11 cellular contexts compared by ENCODE assay signal in the genomic region with DNA sequence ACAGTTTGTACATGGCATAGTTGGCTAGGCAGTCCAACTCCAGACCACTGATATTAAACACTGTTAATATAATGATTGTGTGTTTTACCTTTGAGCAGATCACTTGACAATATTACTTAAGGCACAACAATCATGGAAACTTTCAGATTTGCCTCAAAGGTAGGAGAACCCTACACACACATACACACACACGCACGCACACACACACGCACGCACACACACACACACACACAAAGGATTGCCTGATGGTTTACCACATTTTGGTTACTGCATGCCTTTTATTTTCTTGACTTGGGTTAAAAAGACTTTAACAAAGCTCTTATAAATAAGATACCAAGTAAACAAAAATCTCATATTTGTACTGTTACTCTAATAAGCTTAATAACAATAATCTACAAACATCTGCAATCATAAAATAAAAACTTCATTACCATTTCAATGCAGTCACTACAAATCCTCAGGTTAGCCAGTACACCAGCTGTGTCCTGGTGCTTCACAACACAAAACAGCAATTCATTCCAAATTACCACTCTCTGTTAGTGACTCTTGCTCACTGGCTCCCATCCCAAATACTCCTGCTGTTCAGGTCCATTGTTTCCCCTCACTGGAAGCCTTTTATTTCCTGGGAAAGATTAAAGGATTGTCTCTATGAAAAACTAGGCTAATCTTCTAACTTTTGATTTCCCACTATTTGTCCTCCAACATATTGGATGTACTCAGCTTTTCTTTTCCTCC.
A peak's percentile ranks its signal among the peaks of the same experiment; 100 is the strongest.
DNase-seq lines count a peak whose midpoint lies in the region; ATAC-seq, FAIRE-seq and TF ChIP-seq lines count a peak whose summit lies in the region.
"Had no signal": no experiment of that assay in that cellular context is flagged by ENCODE, and none has a peak within 500 bp of the region (broad histone marks: within the 10 kb centered on the region; RNA-seq: fewer than 3 reads in every experiment).

No MANE protein-coding gene starts in this region.

- no peak overlapping the region; the same call in 1 of the 2 replicates for H3K9ac ChIP-seq in HUES64 (ENCODE audit: low read depth, low read length)
- H3K9ac ChIP-seq in endothelial cell of umbilical vein (replicated peaks; ENCODE audit: extremely low read depth, insufficient read depth, low read length), result no peak overlapping the region

- no peak for TF ChIP-seq CTCF in endothelial cell of umbilical vein (IDR thresholded peaks at IDR 0.05; ENCODE audit: extremely low read depth in 1 of 2, insufficient read depth in 1 of 2, low read depth in 1 of 2, low read length in 2 of 2)
- TF ChIP-seq CTCF in HFFc6 (IDR thresholded peaks at IDR 0.05), result no peak

- no peaks in the 10 kb centered on the region for H3K9me3 Mint-ChIP-seq in stimulated activated memory B cell treated with anti-CD40 and anti-IgM and Interleukin-4, amounts not matched to agents 10 μg/mL and 1 μg/mL and 100 μg/mL, for 72 hours
- H3K9me3 Mint-ChIP-seq in HFFc6, result no peaks in the 10 kb centered on the region

- H3K4me3 Mint-ChIP-seq in stimulated activated memory B cell treated with anti-CD40 and anti-IgM and Interleukin-4, amounts not matched to agents 10 μg/mL and 1 μg/mL and 100 μg/mL, for 72 hours, result no peak overlapping the region
- no peak overlapping the region for H3K4me3 Mint-ChIP-seq in HFFc6
- H3K4me3 Mint-ChIP-seq: activated naive CD8-positive, alpha-beta T cell treated with anti-CD3 and anti-CD28 coated beads for 36 hours had no signal

- 57% methylated on average over 4 of the region's 4 CpGs for WGBS in HUES64

- no TSS peak for BruUV-seq in endothelial cell of umbilical vein (replicated peaks; lab: Mats Ljungman, UMichigan)

- no peak for ATAC-seq in stimulated activated memory B cell treated with anti-CD40 and anti-IgM and Interleukin-4, amounts not matched to agents 10 μg/mL and 1 μg/mL and 100 μg/mL, for 72 hours

- H3K36me3 Mint-ChIP-seq in stimulated activated memory B cell treated with anti-CD40 and anti-IgM and Interleukin-4, amounts not matched to agents 10 μg/mL and 1 μg/mL and 100 μg/mL, for 72 hours, result no peaks in the 10 kb centered on the region
- H3K36me3 Mint-ChIP-seq in HFFc6 (ENCODE audit: low read depth), result no peaks in the 10 kb centered on the region

- no peaks in the 10 kb centered on the region for H4K20me1 ChIP-seq in endothelial cell of umbilical vein (replicated peaks; ENCODE audit: control insufficient read depth, extremely low read depth, insufficient read depth, low read length)

- POLR2A ChIA-PET in endothelial cell of umbilical vein (lab: Charles Lee), result no interaction called here

- H3K4me1 Mint-ChIP-seq in stimulated activated memory B cell treated with anti-CD40 and anti-IgM and Interleukin-4, amounts not matched to agents 10 μg/mL and 1 μg/mL and 100 μg/mL, for 72 hours, result peaks cover 40% of the 10 kb centered on the region
- peaks cover 10% of the 10 kb centered on the region for H3K4me1 Mint-ChIP-seq in HFFc6 (ENCODE audit: low read depth)

- no peaks in the 10 kb centered on the region for H3K9me1 ChIP-seq in endothelial cell of umbilical vein (replicated peaks; ENCODE audit: control insufficient read depth, extremely low read depth, insufficient read depth, low read length)

- no peaks in the 10 kb centered on the region for H3K27me3 Mint-ChIP-seq in stimulated activated memory B cell treated with anti-CD40 and anti-IgM and Interleukin-4, amounts not matched to agents 10 μg/mL and 1 μg/mL and 100 μg/mL, for 72 hours
- no peaks in the 10 kb centered on the region for H3K27me3 Mint-ChIP-seq in HFFc6 (ENCODE audit: insufficient read depth)
- H3K27me3 Mint-ChIP-seq: activated naive CD8-positive, alpha-beta T cell treated with anti-CD3 and anti-CD28 coated beads for 36 hours had no signal

- intact Hi-C loops in endothelial cell of umbilical vein (cut with micrococcal nuclease), result no loop called here

- dilution Hi-C loops in endothelial cell of umbilical vein (cut with MboI; ENCODE audit: extremely low pct_ligation_motif_present, low sequenced_read_pairs), result no loop called here

- TF ChIP-seq POLR2A in endothelial cell of umbilical vein (IDR thresholded peaks at IDR 0.05; ENCODE audit: low read depth, low read length), result no peak

- no peak overlapping the region for H2AFZ ChIP-seq in endothelial cell of umbilical vein (ENCODE audit: low read depth, low read length)

- no peaks in the 10 kb centered on the region for H3K36me3 ChIP-seq in HUES64 (ENCODE audit: insufficient read depth, low read length)
- no peaks in the 10 kb centered on the region for H3K36me3 ChIP-seq in endothelial cell of umbilical vein (ENCODE audit: control insufficient read depth in 2 of 2, extremely low read depth in 1 of 2, insufficient read depth in 2 of 2, low read length in 2 of 2)
- no peaks in the 10 kb centered on the region for H3K36me3 ChIP-seq in effector memory CD4-positive, alpha-beta T cell (ENCODE audit: control insufficient read depth, insufficient read depth, low read length)
- H3K36me3 ChIP-seq: thoracic aorta had no signal

- H3K27ac Mint-ChIP-seq in stimulated activated memory B cell treated with anti-CD40 and anti-IgM and Interleukin-4, amounts not matched to agents 10 μg/mL and 1 μg/mL and 100 μg/mL, for 72 hours, result peak overlapping the region; percentile 90
- no peak overlapping the region for H3K27ac Mint-ChIP-seq in HFFc6
- H3K27ac Mint-ChIP-seq: activated naive CD8-positive, alpha-beta T cell treated with anti-CD3 and anti-CD28 coated beads for 36 hours had no signal

- H3K27me3 ChIP-seq in HUES64 (ENCODE audit: insufficient read depth, low read length), result no peaks in the 10 kb centered on the region
- H3K27me3 ChIP-seq in endothelial cell of umbilical vein (ENCODE audit: control insufficient read depth in 2 of 2, insufficient read depth in 2 of 2, low read length in 2 of 2), result no peaks in the 10 kb centered on the region
- H3K27me3 ChIP-seq in effector memory CD4-positive, alpha-beta T cell (replicated peaks; ENCODE audit: control insufficient read depth, insufficient read depth, low read length, poor library complexity, severe bottlenecking), result no peaks in the 10 kb centered on the region

- peak overlapping the region; percentile 27; the same call in 1 of the 2 replicates for H3K4me3 ChIP-seq in HUES64 (ENCODE audit: low read length)
- H3K4me3 ChIP-seq in endothelial cell of umbilical vein (replicated peaks in 1 of 3; ENCODE audit: insufficient read depth in 1 of 3, low read depth in 1 of 3, low read length in 3 of 3), result no peak overlapping the region
- H3K4me3 ChIP-seq in effector memory CD4-positive, alpha-beta T cell (ENCODE audit: insufficient read depth, low read depth, low read length, poor library complexity, severe bottlenecking), result no peak overlapping the region
- H3K4me3 ChIP-seq: thoracic aorta had no signal

- CTCF ChIA-PET in endothelial cell of umbilical vein (lab: Charles Lee), result interaction anchor here (1.1 to 1.6 kb wide), 4 partner anchors 11 to 18 kb away, joined by 3 to 4 read pairs (median 4); no protein-coding TSS in a partner anchor

- H3K4me2 ChIP-seq in endothelial cell of umbilical vein (ENCODE audit: insufficient read depth, low read length), result no peak overlapping the region

- no peaks in the 10 kb centered on the region for H3K79me2 ChIP-seq in endothelial cell of umbilical vein (ENCODE audit: control insufficient read depth, insufficient read depth, low read length)

- DNase-seq in NCI-H524 treated with DMSO at 0.1 percent for 48 hours (lab: John Stamatoyannopoulos, UW) (peak; percentile 45), endothelial cell of umbilical vein (ENCODE audit: low read depth, low spot score) (peak; percentile 65), HFFc6 (no peak)
- DNase-seq in stimulated activated CD4-positive, alpha-beta T cell treated with anti-CD3 and anti-CD28 coated beads, Interleukin-12 subunit alpha, Interleukin-12 subunit beta, amount 100 ng/mL, for 4 hours, result no peak
- no peak for DNase-seq in effector memory CD4-positive, alpha-beta T cell
- DNase-seq: activated naive CD8-positive, alpha-beta T cell treated with anti-CD3 and anti-CD28 coated beads for 36 hours; stimulated activated CD4-positive, alpha-beta T cell treated with anti-CD3 and anti-CD28 coated beads, Interleukin-2, amount 100 ng/mL, for 48 hours had no signal

- H3K27ac ChIP-seq in HUES64 (ENCODE audit: low read depth, low read length) (peak overlapping the region; percentile 77), endothelial cell of umbilical vein (ENCODE audit: insufficient read depth, low read depth, low read length) (no peak overlapping the region)
- no peak overlapping the region for H3K27ac ChIP-seq in effector memory CD4-positive, alpha-beta T cell (ENCODE audit: insufficient read depth, low read length, poor library complexity, severe bottlenecking)
- H3K27ac ChIP-seq: thoracic aorta, VCaP had no signal

- H3K4me1 ChIP-seq in HUES64 (ENCODE audit: insufficient read depth, low read length) (peaks cover 41% of the 10 kb centered on the region), endothelial cell of umbilical vein (ENCODE audit: control insufficient read depth, extremely low read depth, insufficient read depth, low read length) (no peaks in the 10 kb centered on the region)
- peaks cover 21% of the 10 kb centered on the region for H3K4me1 ChIP-seq in effector memory CD4-positive, alpha-beta T cell (ENCODE audit: control insufficient read depth, insufficient read depth, low read length, poor library complexity, severe bottlenecking)

- no peak for FAIRE-seq in endothelial cell of umbilical vein (lab: Jason Lieb, UNC)

- H3K9me3 ChIP-seq in HUES64 (ENCODE audit: insufficient read depth, low read depth, low read length) (no peaks in the 10 kb centered on the region), endothelial cell of umbilical vein (replicated peaks; ENCODE audit: control insufficient read depth, insufficient read depth, low read length) (no peaks in the 10 kb centered on the region)
- no peaks in the 10 kb centered on the region for H3K9me3 ChIP-seq in effector memory CD4-positive, alpha-beta T cell (ENCODE audit: control insufficient read depth, low read length)
- H3K9me3 ChIP-seq: thoracic aorta had no signal

TF ChIP-seq in endothelial cell of umbilical vein, 7 proteins besides CTCF, POLR2A, EP300 and RAD21:
- TF ChIP-seq GATA2 (IDR thresholded peaks at IDR 0.05; ENCODE audit: insufficient read depth, insufficient read length, low read depth, low read length) (no peak), EZH2 (IDR thresholded peaks at IDR 0.05; ENCODE audit: borderline replicate concordance, low read depth, low read length, severe bottlenecking) (no peak), JUN (IDR thresholded peaks at IDR 0.05; ENCODE audit: borderline replicate concordance, insufficient read depth, insufficient read length, low read depth) (no peak), MYC (IDR thresholded peaks at IDR 0.05; ENCODE audit: low read depth, low read length) (no peak)

Comparison
In these comparisons a context has a peak if more than half of its experiments do, and no peak if none do; other contexts are left out.
1. DNase-seq: peak in NCI-H524 treated with DMSO at 0.1 percent for 48 hours (single experiment) and endothelial cell of umbilical vein (single experiment); none in stimulated activated CD4-positive, alpha-beta T cell treated with anti-CD3 and anti-CD28 coated beads, Interleukin-12 subunit alpha, Interleukin-12 subunit beta, amount 100 ng/mL, for 4 hours (single experiment), HFFc6 (single experiment) and effector memory CD4-positive, alpha-beta T cell (0 of 3).